10 cellular contexts compared by ENCODE assay signal in genomic region chr6:17984822-17985660, GRCh38. TPM values are rescaled to one million over a fixed set of nuclear protein-coding genes. Genes with fewer than 3 reads are reported as not detected.
DNase-seq lines count a peak whose midpoint lies in the region; ATAC-seq and TF ChIP-seq lines count a peak whose summit lies in the region.
"Had no signal": no experiment of that assay in that cellular context is flagged by ENCODE, and none has a peak within 500 bp of the region (broad histone marks: within the 10 kb centered on the region; RNA-seq: fewer than 3 reads in every experiment).

No MANE protein-coding gene starts in this region.

- CTCF ChIA-PET in OCI-LY7 (lab: Charles Lee; ENCODE audit: unreplicated experiment), result no interaction called here

- H3K27me3 ChIP-seq in GM23248 (replicated peaks; ENCODE audit: insufficient read depth), result no peaks in the 10 kb centered on the region
- no peaks in the 10 kb centered on the region for H3K27me3 ChIP-seq in right cardiac atrium (ENCODE audit: control insufficient read depth, insufficient read depth)
- no peaks in the 10 kb centered on the region for H3K27me3 ChIP-seq in skeletal muscle satellite cell (ENCODE audit: control insufficient read depth, insufficient read depth, low read length)

- POLR2A ChIA-PET in OCI-LY7 (lab: Charles Lee), result interaction anchor here (0.5 to 0.6 kb wide), 2 partner anchors 12 to 665 kb away, joined by 3 to 5 read pairs; no protein-coding TSS in a partner anchor

- H3K4me2 ChIP-seq in GM23248 (ENCODE audit: unreplicated experiment) (peak overlapping the region; percentile 94), skeletal muscle satellite cell (ENCODE audit: low read length) (peak overlapping the region; percentile 75), OCI-LY7 (ENCODE audit: low read length) (no peak overlapping the region)

- H3K9me3 ChIP-seq in GM23248 (ENCODE audit: low read depth) (no peaks in the 10 kb centered on the region), right cardiac atrium (ENCODE audit: control insufficient read depth, low read length) (no peaks in the 10 kb centered on the region), skeletal muscle satellite cell (replicated peaks; ENCODE audit: low read length) (no peaks in the 10 kb centered on the region), OCI-LY7 (ENCODE audit: low read length) (no peaks in the 10 kb centered on the region)

- H3K27ac ChIP-seq in GM23248, result peak overlapping the region; percentile 25
- H3K27ac ChIP-seq in angular gyrus (ENCODE audit: low read depth, low read length), result peak overlapping the region; percentile 35
- H3K27ac ChIP-seq in right cardiac atrium (ENCODE audit: low read length), result peak overlapping the region; percentile 61
- no peak overlapping the region for H3K27ac ChIP-seq in OCI-LY7 (ENCODE audit: low read depth, low read length, poor library complexity, severe bottlenecking)

- no peaks in the 10 kb centered on the region for H4K20me1 ChIP-seq in GM23248 (ENCODE audit: insufficient read depth)
- H4K20me1 ChIP-seq in OCI-LY7 (ENCODE audit: insufficient read depth, low read length), result no peaks in the 10 kb centered on the region

- no TSS peak for BruUV-seq in OCI-LY7 (replicated peaks; lab: Mats Ljungman, UMichigan)

- 5 to 8% methylated on average over 11 of the region's 11 CpGs for WGBS in GM23248 (ENCODE audit: low coverage in 1 of 2, low lambda C conversion rate in 2 of 2, missing lambda C conversion rate in 2 of 2), 2 experiments
- WGBS in right cardiac atrium, result 8% methylated on average over 11 of the region's 11 CpGs

- ATAC-seq in right cardiac atrium (no peak), HG03469 (IDR thresholded peaks at IDR 0.05; ENCODE audit: unreplicated experiment) (no peak)

- H3K36me3 ChIP-seq in GM23248 (ENCODE audit: low read depth) (0 out of 2 replicates have a peak, but pooled peaks cover 4% of the 10 kb centered on the region), skeletal muscle satellite cell (ENCODE audit: insufficient read depth, low read length) (no peaks in the 10 kb centered on the region), OCI-LY7 (ENCODE audit: insufficient read depth, low read length) (no peaks in the 10 kb centered on the region)

- peaks cover 80% of the 10 kb centered on the region for H3K79me2 ChIP-seq in GM23248 (ENCODE audit: insufficient read depth)
- no peaks in the 10 kb centered on the region for H3K79me2 ChIP-seq in OCI-LY7 (ENCODE audit: insufficient read depth, low read depth, low read length)

- H3K9me2 ChIP-seq in GM23248 (ENCODE audit: insufficient read depth), result no peaks in the 10 kb centered on the region
- no peaks in the 10 kb centered on the region for H3K9me2 ChIP-seq in OCI-LY7 (ENCODE audit: insufficient read depth, low read length)

- peak overlapping the region; percentile 86 for H3K9ac ChIP-seq in GM23248
- peak overlapping the region; percentile 86 for H3K9ac ChIP-seq in skeletal muscle satellite cell (ENCODE audit: low read depth, low read length)

- peaks cover 29% of the 10 kb centered on the region for H3K4me1 ChIP-seq in GM23248 (ENCODE audit: insufficient read depth)
- peaks cover 6% of the 10 kb centered on the region for H3K4me1 ChIP-seq in right cardiac atrium (ENCODE audit: control insufficient read depth, insufficient read depth, low read length)
- peaks cover 31% of the 10 kb centered on the region for H3K4me1 ChIP-seq in skeletal muscle satellite cell (ENCODE audit: control insufficient read depth, insufficient read depth, low read length)
- peaks cover 6% of the 10 kb centered on the region for H3K4me1 ChIP-seq in OCI-LY7 (ENCODE audit: insufficient read depth, low read length, poor library complexity, severe bottlenecking)

- in situ Hi-C loops in GM23248 (cut with MboI), result loop anchor here (10.0 kb wide), 1 partner anchor 140 kb away; no protein-coding TSS in a partner anchor

- H3K4me3 ChIP-seq in GM23248, result peak overlapping the region; percentile 94
- peak overlapping the region; percentile 93 for H3K4me3 ChIP-seq in right cardiac atrium (ENCODE audit: low read length)
- H3K4me3 ChIP-seq in skeletal muscle satellite cell (ENCODE audit: low read length), result peak overlapping the region; percentile 89
- no peak overlapping the region for H3K4me3 ChIP-seq in OCI-LY7 (ENCODE audit: low read depth, low read length, poor library complexity, severe bottlenecking)

- no peak overlapping the region for H2AFZ ChIP-seq in GM23248
- H2AFZ ChIP-seq in OCI-LY7 (ENCODE audit: low read length), result no peak overlapping the region

- intact Hi-C loops in right cardiac atrium (cut with DNase I), result loop anchor here (5.0 to 10.0 kb wide), 7 partner anchors 60 to 150 kb away; partner anchors contain the start of gene NHLRC1 (in 2 of the 4)
- intact Hi-C loops in OCI-LY7 (cut with micrococcal nuclease; ENCODE audit: unreplicated experiment), result no loop called here
- intact Hi-C loops in posterior cingulate gyrus (cut with DNase I), result loop anchor here (5.0 to 10.0 kb wide), 4 partner anchors 150 to 278 kb away; partner anchors contain the start of genes DEK, KDM1B, NUP153 and TPMT

- no peak for TF ChIP-seq CTCF in OCI-LY7 (conservative IDR thresholded peaks at IDR 0.05; ENCODE audit: low read length)

- peak; percentile 47 for DNase-seq in GM23248
- DNase-seq in right cardiac atrium, result no peak
- no peak for DNase-seq in OCI-LY7 (ENCODE audit: low spot score)
- DNase-seq in 8988T, result no peak
- DNase-seq in posterior cingulate gyrus, result no peak
- DNase-seq: activated CD4-positive, alpha-beta T cell treated with anti-CD3 and anti-CD28 coated beads, Interleukin-2, amount 50 U/mL, for 48 hours; NCI-H82 had no signal

- peaks cover 39% of the 10 kb centered on the region; the same call in 1 of the 2 replicates for H3F3A ChIP-seq in GM23248 (ENCODE audit: insufficient read depth)

RNA-seq across cellular contexts. Expression of gene KIF13A, which starts 2.4 kb away (rescaled TPM):
- 46.0 and 47.3 TPM in 2 replicates for total RNA-seq in GM23248 (2014; rRNA removed; shearing (Covaris generic))
- polyA plus RNA-seq in GM23248 (2016; fragmentation: Nextera tagmentation; extraction: Ambion mirVana), result 5.0 and 7.4 TPM in 2 replicates
- 10 to 100 TPM; 59.8 to 79.6 (median 73.3) TPM for total RNA-seq in right cardiac atrium
- 27.2 TPM for polyA plus RNA-seq in right cardiac atrium
- 23.6 and 26.6 TPM in 2 replicates for total RNA-seq in skeletal muscle satellite cell (2012; rRNA removed)
- 1.5 and 2.3 TPM in 2 replicates for total RNA-seq in OCI-LY7 (2014; rRNA removed; shearing (Covaris generic))
- 0.30 TPM in 1 of 2 replicates, not detected in the other for total RNA-seq in OCI-LY7 (2022)

Comparison
In these comparisons a context has a peak if more than half of its experiments do, and no peak if none do; other contexts are left out.
1. RNA of gene KIF13A, which starts 2.4 kb away (total RNA-seq): 59.8 to 79.6 TPM in right cardiac atrium and 46.0 to 47.3 TPM in GM23248; 0.30 to 2.3 TPM in OCI-LY7; every median in the first group is over 10 times any median in the second.